16 cellular contexts compared by ENCODE assay signal in the genomic region with DNA sequence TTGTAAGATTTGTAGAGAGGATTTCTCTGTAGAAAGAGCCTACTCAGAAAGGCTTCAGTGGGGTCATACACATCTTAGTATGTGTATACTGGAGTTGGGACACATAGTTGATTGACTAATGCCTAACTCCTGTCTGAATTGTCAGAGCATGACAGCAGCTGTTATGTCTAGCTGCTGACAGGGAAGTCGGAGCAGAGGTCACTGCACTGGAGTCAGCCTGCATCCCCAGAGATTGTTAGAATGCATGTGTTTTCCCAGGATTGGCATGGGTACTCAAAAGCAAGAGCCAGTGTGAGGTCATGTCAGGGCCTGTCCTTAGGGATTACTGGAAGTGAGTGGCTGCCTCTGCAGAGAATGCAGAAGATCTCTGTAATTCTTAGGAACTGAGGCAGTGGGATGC.
DNase-seq lines count a peak whose midpoint lies in the region; ATAC-seq and TF ChIP-seq lines count a peak whose summit lies in the region.
"Had no signal": no experiment of that assay in that cellular context is flagged by ENCODE, and none has a peak within 500 bp of the region (broad histone marks: within the 10 kb centered on the region; RNA-seq: fewer than 3 reads in every experiment).

No MANE protein-coding gene starts in this region.

- no peaks in the 10 kb centered on the region for H3K9me3 ChIP-seq in heart left ventricle

- ATAC-seq in heart left ventricle: peak in 3 of 4 donors; percentile 60 to 73 (median 70)
- no peak for ATAC-seq in HG03457 (IDR thresholded peaks at IDR 0.05; ENCODE audit: unreplicated experiment)
- no peak for ATAC-seq in GM21723 (IDR thresholded peaks at IDR 0.05; ENCODE audit: unreplicated experiment)

- WGBS in heart left ventricle, 4 donors: 7 to 34% (median 19%) methylated on average over 1 of the region's 1 CpG

- H3K27ac Mint-ChIP-seq in nephron progenitor cell: peak overlapping the region; percentile 95
- H3K27ac Mint-ChIP-seq: brain, type B pancreatic cell had no signal

- peak overlapping the region; percentile 3 for H3K4me3 Mint-ChIP-seq in nephron progenitor cell
- H3K4me3 Mint-ChIP-seq: brain, type B pancreatic cell had no signal

- H3K4me3 ChIP-seq in heart left ventricle: no peak overlapping the region
- H3K4me3 ChIP-seq: skin epidermis had no signal

- no peak for TF ChIP-seq POLR2A in heart left ventricle (IDR thresholded peaks at IDR 0.05)

- peak overlapping the region in 3 of 12 donors; percentile 9 to 44 (median 40) for H3K27ac ChIP-seq in heart left ventricle
- H3K27ac ChIP-seq: skin epidermis, VCaP had no signal

- no peaks in the 10 kb centered on the region for H3K27me3 Mint-ChIP-seq in nephron progenitor cell (ENCODE audit: low read depth, poor library complexity)
- H3K27me3 Mint-ChIP-seq: type B pancreatic cell had no signal

- H3K36me3 ChIP-seq in heart left ventricle: peaks cover 0 to 29% (median 4%) of the 10 kb centered on the region in 9 donors

- no peaks in the 10 kb centered on the region for H3K27me3 ChIP-seq in heart left ventricle

- intact Hi-C loops in heart left ventricle (cut with DNase I): no loop called here

- no peak for TF ChIP-seq CTCF in heart left ventricle (IDR thresholded peaks at IDR 0.05)
- no peak for TF ChIP-seq CTCF in nephron progenitor cell (IDR thresholded peaks at IDR 0.05)

- H3K36me3 Mint-ChIP-seq in nephron progenitor cell (ENCODE audit: low read depth): no peaks in the 10 kb centered on the region
- H3K36me3 Mint-ChIP-seq: brain, type B pancreatic cell had no signal

- no peaks in the 10 kb centered on the region for H3K9me3 Mint-ChIP-seq in nephron progenitor cell
- H3K9me3 Mint-ChIP-seq: type B pancreatic cell had no signal

- H3K4me1 ChIP-seq in heart left ventricle: peaks cover 0 to 27% (median 12%) of the 10 kb centered on the region in 12 donors

- peaks cover 35% of the 10 kb centered on the region for H3K4me1 Mint-ChIP-seq in nephron progenitor cell

- DNase-seq in Daoy (ENCODE audit: low read depth) (peak; percentile 67), amniotic epithelial cell (ENCODE audit: low read depth) (peak; percentile 70), heart left ventricle (peak in 3 of 5 donors; percentile 33 to 45 (median 43)), nephron progenitor cell (peak; percentile 58), SW 1271 (lab: John Stamatoyannopoulos, UW) (no peak), GM19238 (ENCODE audit: insufficient read length, low spot score) (no peak)
- DNase-seq: activated T-cell treated with anti-CD3 and anti-CD28 coated beads, Interleukin-2, amount 50 U/mL, for 48 hours; EL; mesendoderm; MM.1S had no signal

Comparison
In these comparisons a context has a peak if more than half of its experiments do, and no peak if none do; other contexts are left out.
1. DNase-seq: peak in Daoy (single experiment), amniotic epithelial cell (single experiment), heart left ventricle (3 of 5) and nephron progenitor cell (single experiment); none in SW 1271 (0 of 2) and GM19238 (single experiment).
2. ATAC-seq: peak in heart left ventricle (3 of 4); none in HG03457 (single experiment) and GM21723 (single experiment).